31 cellular contexts compared by ENCODE assay signal in genomic region chr2:188276255-188276654, GRCh38. TPM values are rescaled to one million over a fixed set of nuclear protein-coding genes. Genes with fewer than 3 reads are reported as not detected.
"Had no signal": no experiment of that assay in that cellular context is flagged by ENCODE, and none has a peak within 500 bp of the region (broad histone marks: within the 10 kb centered on the region; RNA-seq: fewer than 3 reads in every experiment).

No MANE protein-coding gene starts in this region.

- H3K4me3 ChIP-seq: PC-9 had no signal

- ATAC-seq: activated CD8-positive, alpha-beta T cell treated with anti-CD3 and anti-CD28 coated beads for 36 hours; activated T-cell treated with anti-CD3 and anti-CD28 coated beads, Interleukin-2, amount 50 U/mL, for 72 hours; activated T-helper 17 cell treated with anti-CD3 and anti-CD28 coated beads, Interleukin-2, amount 50 U/mL, for 72 hours had no signal

- H3K36me3 Mint-ChIP-seq: activated naive CD8-positive, alpha-beta T cell treated with anti-CD3 and anti-CD28 coated beads for 36 hours had no signal

- H3K27ac ChIP-seq: brain microvascular endothelial cell, PC-9, VCaP had no signal

- H3K27me3 Mint-ChIP-seq: activated CD8-positive, alpha-beta T cell treated with anti-CD3 and anti-CD28 coated beads for 36 hours; activated naive CD8-positive, alpha-beta T cell treated with anti-CD3 and anti-CD28 coated beads for 36 hours; activated T-helper 17 cell treated with anti-CD3 and anti-CD28 coated beads, Interleukin-2, amount 50 U/mL, for 72 hours had no signal

- H3K27ac Mint-ChIP-seq: activated CD8-positive, alpha-beta T cell treated with anti-CD3 and anti-CD28 coated beads for 36 hours; activated naive CD8-positive, alpha-beta T cell treated with anti-CD3 and anti-CD28 coated beads for 36 hours; activated T-cell treated with anti-CD3 and anti-CD28 coated beads, Interleukin-2, amount 50 U/mL, for 72 hours; activated T-helper 17 cell treated with anti-CD3 and anti-CD28 coated beads, Interleukin-2, amount 50 U/mL, for 72 hours had no signal

- DNase-seq: activated CD4-positive, alpha-beta T cell treated with anti-CD3 and anti-CD28 coated beads for 1 hour; activated CD4-positive, alpha-beta T cell treated with anti-CD3 and anti-CD28 coated beads for 48 hours; activated CD4-positive, CD25-positive, alpha-beta regulatory T cell; activated CD8-positive, alpha-beta T cell treated with anti-CD3 and anti-CD28 coated beads for 36 hours; activated effector memory CD4-positive, alpha-beta T cell treated with anti-CD3 and anti-CD28 coated beads, Interleukin-2, amount 50 U/mL, for 16 hours; activated naive CD4-positive, alpha-beta T cell; activated naive CD4-positive, alpha-beta T cell treated with anti-CD3 and anti-CD28 coated beads, Interleukin-2, amount 50 U/mL, for 16 hours; activated naive CD8-positive, alpha-beta T cell treated with anti-CD3 and anti-CD28 coated beads for 36 hours; activated T-cell treated with anti-CD3 and anti-CD28 coated beads, Interleukin-2, amount 50 U/mL, for 1 hour; activated T-cell treated with anti-CD3 and anti-CD28 coated beads, Interleukin-2, amount 50 U/mL, for 72 hours; amniotic stem cell; aorta; brain microvascular endothelial cell; central memory CD4-positive, alpha-beta T cell; MM.1S; MV-4-11; NCI-H1092; NCI-H1436 treated with DMSO at 0.1 percent for 48 hours; NCI-H1694 treated with DMSO at 0.1 percent for 48 hours; NCI-H2029; NCI-H345; NCI-H524 treated with DMSO at 0.1 percent for 48 hours; PC-9; Right ventricle myocardium superior; SW 1271; T-helper 1 cell; T-helper 2 cell; T-helper 9 cell had no signal

- H3K27me3 ChIP-seq: brain microvascular endothelial cell had no signal

- H3K4me3 Mint-ChIP-seq: activated CD8-positive, alpha-beta T cell treated with anti-CD3 and anti-CD28 coated beads for 36 hours; activated naive CD8-positive, alpha-beta T cell treated with anti-CD3 and anti-CD28 coated beads for 36 hours; activated T-cell treated with anti-CD3 and anti-CD28 coated beads, Interleukin-2, amount 50 U/mL, for 72 hours; activated T-helper 17 cell treated with anti-CD3 and anti-CD28 coated beads, Interleukin-2, amount 50 U/mL, for 72 hours had no signal

- H3K9me3 Mint-ChIP-seq: activated naive CD8-positive, alpha-beta T cell treated with anti-CD3 and anti-CD28 coated beads for 36 hours; activated T-cell treated with anti-CD3 and anti-CD28 coated beads, Interleukin-2, amount 50 U/mL, for 72 hours; activated T-helper 17 cell treated with anti-CD3 and anti-CD28 coated beads, Interleukin-2, amount 50 U/mL, for 72 hours had no signal

- H3K36me3 ChIP-seq: brain microvascular endothelial cell had no signal

- H3K4me1 Mint-ChIP-seq: activated naive CD8-positive, alpha-beta T cell treated with anti-CD3 and anti-CD28 coated beads for 36 hours; activated T-helper 17 cell treated with anti-CD3 and anti-CD28 coated beads, Interleukin-2, amount 50 U/mL, for 72 hours had no signal

RNA-seq across cellular contexts. Expression of gene GULP1, which starts 15.4 kb away (rescaled TPM):
- total RNA-seq: activated CD8-positive, alpha-beta memory T cell treated with anti-CD3 and anti-CD28 coated beads for 36 hours; activated CD8-positive, alpha-beta T cell treated with anti-CD3 and anti-CD28 coated beads for 36 hours; activated naive CD8-positive, alpha-beta T cell treated with anti-CD3 and anti-CD28 coated beads for 36 hours; activated T-cell treated with anti-CD3 and anti-CD28 coated beads, Interleukin-2, amount 50 U/mL, for 72 hours; activated T-helper 17 cell treated with anti-CD3 and anti-CD28 coated beads, Interleukin-2, amount 50 U/mL, for 72 hours had no signal
